Comparison of ENCODE assay signal across 14 cellular contexts in the genomic region with DNA sequence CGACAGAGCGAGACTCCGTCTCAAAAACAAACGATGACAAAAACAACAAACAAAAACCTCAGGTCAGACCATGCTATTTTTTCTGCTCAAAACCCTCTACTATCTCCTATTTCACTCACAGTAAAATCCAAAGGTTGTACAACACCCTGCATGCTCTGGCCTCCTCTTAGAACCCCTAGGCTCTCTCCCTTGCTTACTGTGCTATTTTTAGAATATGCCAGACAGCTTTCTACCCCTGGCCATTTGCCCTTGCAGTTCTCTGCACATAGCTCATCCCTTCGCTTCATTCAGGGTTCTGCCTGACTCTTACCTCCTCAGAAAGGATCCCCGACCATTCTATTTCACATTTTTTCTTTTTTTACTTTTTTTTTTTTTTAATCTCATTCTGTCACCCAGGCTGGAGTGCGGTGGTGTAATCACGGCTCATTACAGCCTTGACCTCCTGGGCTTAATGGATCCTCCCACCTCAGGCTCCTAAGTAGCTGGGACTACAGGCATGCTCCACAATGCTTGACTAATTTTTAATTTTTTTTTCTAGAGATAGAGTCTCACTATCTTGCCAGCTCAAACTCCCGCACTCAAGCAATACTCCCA. TPM values are rescaled to one million over a fixed set of nuclear protein-coding genes. Genes with fewer than 3 reads are reported as not detected.
DNase-seq lines count a peak whose midpoint lies in the region; ATAC-seq and TF ChIP-seq lines count a peak whose summit lies in the region.
"Had no signal": no experiment of that assay in that cellular context is flagged by ENCODE, and none has a peak within 500 bp of the region (broad histone marks: within the 10 kb centered on the region; RNA-seq: fewer than 3 reads in every experiment).

No MANE protein-coding gene starts in this region.

- WGBS in heart left ventricle, 4 donors: 70 to 75% (median 73%) methylated on average over 9 of the region's 9 CpGs
- WGBS in trophoblast cell (ENCODE audit: extremely low coverage, insufficient coverage, insufficient read length): no CpG with 5 or more reads among the region's 9 CpGs

- no peaks in the 10 kb centered on the region for H3K9me3 Mint-ChIP-seq in activated T-cell treated with anti-CD3 and anti-CD28 coated beads, Interleukin-2, amount 50 U/mL, for 24 hours

- H3K27ac ChIP-seq in HEK293 (ENCODE audit: extremely low read depth, low read depth, low read length) (no peak overlapping the region), OCI-LY1 (ENCODE audit: low read depth, low read length, poor library complexity, severe bottlenecking) (peak overlapping the region; percentile 85), heart left ventricle (peak overlapping the region in 9 of 12 donors; percentile 19 to 73 (median 58)), trophoblast cell (ENCODE audit: low read depth, low read length) (peak overlapping the region; percentile 43)
- H3K27ac ChIP-seq: sigmoid colon had no signal

- no peak overlapping the region for H3K4me3 ChIP-seq in HEK293 (ENCODE audit: low read depth, low read length)
- H3K4me3 ChIP-seq in OCI-LY1 (ENCODE audit: low read depth, low read length, poor library complexity, severe bottlenecking): no peak overlapping the region
- no peak overlapping the region for H3K4me3 ChIP-seq in heart left ventricle
- no peak overlapping the region for H3K4me3 ChIP-seq in trophoblast cell (ENCODE audit: low read depth, low read length)
- H3K4me3 ChIP-seq: sigmoid colon had no signal

- H3K4me1 ChIP-seq in HEK293 (ENCODE audit: control insufficient read depth, insufficient read depth, low read length) (peaks cover 7% of the 10 kb centered on the region; the same call in 1 of the 2 replicates), OCI-LY1 (ENCODE audit: insufficient read depth, low read length, severe bottlenecking) (peaks cover 41% of the 10 kb centered on the region), heart left ventricle (peaks cover 0 to 31% (median 22%) of the 10 kb centered on the region in 12 donors), trophoblast cell (ENCODE audit: control insufficient read depth in 1 of 2, insufficient read depth in 2 of 2, low read length in 2 of 2) (peaks cover 0 to 5% of the 10 kb centered on the region in 2 experiments)
- H3K4me1 ChIP-seq: sigmoid colon had no signal

- H3K79me2 ChIP-seq in OCI-LY1 (ENCODE audit: insufficient read depth, low read length) (no peaks in the 10 kb centered on the region), trophoblast cell (ENCODE audit: control insufficient read depth, insufficient read depth, low read length, poor library complexity) (no peaks in the 10 kb centered on the region)

- H3K36me3 ChIP-seq in HEK293 (ENCODE audit: control insufficient read depth in 2 of 2, insufficient read depth in 1 of 2, low read length in 2 of 2) (peaks cover 3 to 11% of the 10 kb centered on the region in 2 experiments; a peak in 2 of 3 replicates), OCI-LY1 (ENCODE audit: insufficient read depth, low read length) (peaks cover 29% of the 10 kb centered on the region), heart left ventricle (peaks cover 0 to 42% (median 32%) of the 10 kb centered on the region in 9 donors), trophoblast cell (ENCODE audit: control insufficient read depth in 1 of 2, insufficient read depth in 2 of 2, low read length in 2 of 2) (peaks cover 8% of the 10 kb centered on the region in 2 experiments)

- H2BK120ac ChIP-seq in trophoblast cell (ENCODE audit: insufficient read depth, low read length, poor library complexity): no peak overlapping the region

- intact Hi-C loops in heart left ventricle (cut with DNase I): no loop called here

- no peaks in the 10 kb centered on the region for H4K20me1 ChIP-seq in OCI-LY1 (ENCODE audit: insufficient read depth, low read length)

- TF ChIP-seq CTCF in HEK293 (tag by site-specific recombination; IDR thresholded peaks at IDR 0.05) (no peak), OCI-LY1 (IDR thresholded peaks at IDR 0.05; ENCODE audit: low read length) (no peak), heart left ventricle (IDR thresholded peaks at IDR 0.05) (no peak)

- no peak overlapping the region for H4K91ac ChIP-seq in trophoblast cell (ENCODE audit: low read depth, low read length)

- H3K79me1 ChIP-seq in trophoblast cell (ENCODE audit: low read length): no peaks in the 10 kb centered on the region

- DNase-seq in heart left ventricle (no peak), trophoblast cell (no peak), GM03348 (ENCODE audit: low spot score) (no peak)
- no peak for DNase-seq in activated T-cell treated with anti-CD3 and anti-CD28 coated beads, Interleukin-2, amount 50 U/mL, for 24 hours
- DNase-seq: activated CD4-positive, alpha-beta T cell treated with anti-CD3 and anti-CD28 coated beads, Interleukin-2, amount 50 U/mL, for 4 hours; activated gamma-delta T cell; cerebellar nuclear complex; NCI-H1436; sigmoid colon had no signal

- POLR2A ChIA-PET in HEK293 (lab: Yijun Ruan, JAX): no interaction called here

- H2AFZ ChIP-seq in OCI-LY1 (ENCODE audit: low read length) (no peak overlapping the region; the same call in 1 of the 2 replicates), trophoblast cell (ENCODE audit: insufficient read depth, low read length, poor library complexity) (no peak overlapping the region)

- H3K18ac ChIP-seq in trophoblast cell (ENCODE audit: low read length): no peak overlapping the region

- H3K4me3 Mint-ChIP-seq in activated T-cell treated with anti-CD3 and anti-CD28 coated beads, Interleukin-2, amount 50 U/mL, for 24 hours: no peak overlapping the region

- no peaks in the 10 kb centered on the region for H3F3A ChIP-seq in OCI-LY1 (ENCODE audit: insufficient read depth, low read length)

- no peaks in the 10 kb centered on the region for H3K27me3 Mint-ChIP-seq in activated T-cell treated with anti-CD3 and anti-CD28 coated beads, Interleukin-2, amount 50 U/mL, for 24 hours

- CTCF ChIA-PET in HEK293 (lab: Yijun Ruan, JAX): interaction anchor here (0.7 to 1.5 kb wide), 3 partner anchors 29 to 69 kb away, joined by 3 to 10 read pairs (median 4); no protein-coding TSS in a partner anchor

- H4K12ac ChIP-seq in trophoblast cell (ENCODE audit: low read depth, low read length): no peak overlapping the region

- H3K27me3 ChIP-seq in OCI-LY1 (ENCODE audit: insufficient read depth, low read length) (no peaks in the 10 kb centered on the region), heart left ventricle (no peaks in the 10 kb centered on the region), trophoblast cell (ENCODE audit: insufficient read depth, low read length) (no peaks in the 10 kb centered on the region)
- H3K27me3 ChIP-seq: sigmoid colon had no signal

- H3K4me1 Mint-ChIP-seq in activated T-cell treated with anti-CD3 and anti-CD28 coated beads, Interleukin-2, amount 50 U/mL, for 24 hours (ENCODE audit: low read depth): peaks cover 15% of the 10 kb centered on the region

- TF ChIP-seq POLR2A in heart left ventricle (IDR thresholded peaks at IDR 0.05): no peak

- no peak overlapping the region for H2BK5ac ChIP-seq in trophoblast cell (ENCODE audit: low read depth, low read length, poor library complexity)

- H3K9me2 ChIP-seq in OCI-LY1 (ENCODE audit: low read depth, low read length): no peaks in the 10 kb centered on the region

- H3K9ac ChIP-seq in OCI-LY1 (ENCODE audit: low read length): no peak overlapping the region
- no peak overlapping the region for H3K9ac ChIP-seq in trophoblast cell (ENCODE audit: low read length)

- H2BK12ac ChIP-seq in trophoblast cell (ENCODE audit: low read length): no peak overlapping the region

- H3K36me3 Mint-ChIP-seq in activated T-cell treated with anti-CD3 and anti-CD28 coated beads, Interleukin-2, amount 50 U/mL, for 24 hours (ENCODE audit: low read depth): peaks cover 28% of the 10 kb centered on the region

- H3K14ac ChIP-seq in trophoblast cell (ENCODE audit: low read length): no peak overlapping the region

- H4K8ac ChIP-seq in trophoblast cell (ENCODE audit: low read depth, low read length): no peak overlapping the region

- H3K27ac Mint-ChIP-seq in activated T-cell treated with anti-CD3 and anti-CD28 coated beads, Interleukin-2, amount 50 U/mL, for 24 hours: no peak overlapping the region

- no peak overlapping the region for H3K23ac ChIP-seq in trophoblast cell (ENCODE audit: low read length)

- no peaks in the 10 kb centered on the region for H3K9me3 ChIP-seq in HEK293 (ENCODE audit: control insufficient read depth, insufficient read depth, low read depth, low read length)
- no peaks in the 10 kb centered on the region for H3K9me3 ChIP-seq in OCI-LY1 (ENCODE audit: low read length)
- no peaks in the 10 kb centered on the region for H3K9me3 ChIP-seq in heart left ventricle
- H3K9me3 ChIP-seq in trophoblast cell (ENCODE audit: insufficient read depth, low read depth, low read length): no peaks in the 10 kb centered on the region
- H3K9me3 ChIP-seq: sigmoid colon had no signal

- H3K4ac ChIP-seq in trophoblast cell (ENCODE audit: low read depth, low read length): no peak overlapping the region

- no peak overlapping the region for H2AK5ac ChIP-seq in trophoblast cell (ENCODE audit: low read length)

- peak; percentile 71 to 86 (median 81) for ATAC-seq in heart left ventricle
- ATAC-seq in GM19324 (IDR thresholded peaks at IDR 0.05; ENCODE audit: low FRiP score, unreplicated experiment): no peak

- H3K4me2 ChIP-seq in OCI-LY1 (ENCODE audit: low read length): peak overlapping the region; percentile 11; the same call in 1 of the 2 replicates
- no peak overlapping the region for H3K4me2 ChIP-seq in trophoblast cell (ENCODE audit: low read length)

TF ChIP-seq in HEK293, 187 proteins besides CTCF, POLR2A, EP300 and RAD21 (continues in another document):
- TF ChIP-seq ZNF623 (tag by site-specific recombination; IDR thresholded peaks at IDR 0.05) (peak; percentile 64), ZNF513 (tag by site-specific recombination; IDR thresholded peaks at IDR 0.05) (no peak)

RNA-seq across cellular contexts. Expression of gene COMMD7, which starts 33.6 kb away (rescaled TPM):
- total RNA-seq in heart left ventricle: 10 to 100 TPM; 30.3 to 47.6 (median 42.4) TPM
- polyA plus RNA-seq in heart left ventricle: 10 to 100 TPM; 50.6 to 72.4 TPM
- polyA plus RNA-seq in trophoblast cell (2013): 53.0 and 54.0 TPM in 2 replicates

RNA-seq across cellular contexts. Expression of gene C20orf203, which starts 35.9 kb away (rescaled TPM):
- total RNA-seq in heart left ventricle: under 1 TPM in 3 of 9 donors, not detected in 6; 0.05 to 0.19 (median 0.07) TPM
- polyA plus RNA-seq in heart left ventricle: not detected
- 0.01 TPM in 1 of 2 replicates, not detected in the other for polyA plus RNA-seq in trophoblast cell (2013)
- total RNA-seq: epithelial cell of proximal tubule; T-helper 1 cell treated with Interleukin-12 subunit alpha and Interleukin-12 subunit beta and Interleukin-4 antibody, amounts not matched to agents 30 ng/mL and 1 ng/mL, for 36 hours had no signal

RNA-seq across cellular contexts. Expression of gene DNMT3B, which starts 52.6 kb away (rescaled TPM):
- total RNA-seq in heart left ventricle: 1 to 10 TPM in 1 of 9 donors, under 1 TPM in 8; 0.19 to 1.2 (median 0.50) TPM
- under 1 TPM; 0.43 to 0.69 TPM for polyA plus RNA-seq in heart left ventricle
- polyA plus RNA-seq in trophoblast cell (2013): 35.7 and 37.2 TPM in 2 replicates
